35 cellular contexts compared by ENCODE assay signal in the genomic region with DNA sequence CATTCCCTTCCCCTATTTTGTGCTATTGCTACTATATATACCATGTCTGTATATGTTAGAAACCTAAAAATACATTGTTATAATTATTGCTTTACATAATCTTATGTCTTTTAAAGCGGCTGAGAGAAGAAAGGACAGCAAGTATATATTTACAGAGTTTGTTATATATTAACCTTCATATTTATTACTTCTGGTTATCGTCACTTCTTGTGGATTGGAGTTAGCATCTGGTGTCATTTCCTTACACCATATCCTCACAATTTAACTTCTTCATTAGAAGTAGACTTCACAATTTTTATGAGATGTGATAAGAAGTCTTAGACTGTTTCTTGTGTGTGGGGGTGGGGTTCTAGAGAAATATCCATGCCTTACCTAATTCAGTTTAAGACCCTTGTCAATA.
"Had no signal": no experiment of that assay in that cellular context is flagged by ENCODE, and none has a peak within 500 bp of the region (broad histone marks: within the 10 kb centered on the region; RNA-seq: fewer than 3 reads in every experiment).

No MANE protein-coding gene starts in this region.

- H3K9me3 ChIP-seq: adrenal gland, body of pancreas, breast epithelium, esophagus muscularis mucosa, gastrocnemius medialis had no signal

- H3K27me3 Mint-ChIP-seq: activated CD4-positive, alpha-beta memory T cell treated with anti-CD3 and anti-CD28 coated beads for 36 hours; activated CD4-positive, alpha-beta T cell treated with anti-CD3 and anti-CD28 coated beads for 36 hours; activated CD4-positive, alpha-beta T cell treated with anti-CD3 and anti-CD28 coated beads, Interleukin-2, amount 10 ng/mL, durations not matched to agents 24 days and 14 days; activated CD8-positive, alpha-beta memory T cell treated with anti-CD3 and anti-CD28 coated beads, Interleukin-2, amount 10 ng/mL, durations not matched to agents 7 days and 5 days; activated naive CD4-positive, alpha-beta T cell treated with anti-CD3 and anti-CD28 coated beads, Interleukin-2, amount 50 U/mL, for 24 hours; activated naive CD8-positive, alpha-beta T cell treated with anti-CD3 and anti-CD28 coated beads for 36 hours; activated naive CD8-positive, alpha-beta T cell treated with anti-CD3 and anti-CD28 coated beads, Interleukin-2, amount 50 U/mL, for 24 hours; dendritic cell treated with granulocyte-macrophage colony-stimulating factor and Interleukin-4, amounts not matched to agents 40 ng/mL and 50 ng/mL, for 4 days; effector memory CD8-positive, alpha-beta T cell had no signal

- H3K27me3 ChIP-seq: adrenal gland, body of pancreas, cardiac muscle cell, esophagus muscularis mucosa, foreskin keratinocyte, gastrocnemius medialis had no signal

- H3K4me3 ChIP-seq: adrenal gland, body of pancreas, breast epithelium, cardiac muscle cell, coronary artery, esophagus muscularis mucosa, gastrocnemius medialis had no signal

- H3K36me3 Mint-ChIP-seq: activated CD4-positive, alpha-beta memory T cell treated with anti-CD3 and anti-CD28 coated beads for 36 hours; activated CD8-positive, alpha-beta memory T cell treated with anti-CD3 and anti-CD28 coated beads, Interleukin-2, amount 10 ng/mL, durations not matched to agents 7 days and 5 days; activated naive CD4-positive, alpha-beta T cell treated with anti-CD3 and anti-CD28 coated beads, Interleukin-2, amount 50 U/mL, for 24 hours; activated naive CD8-positive, alpha-beta T cell treated with anti-CD3 and anti-CD28 coated beads for 36 hours had no signal

- H3K9me3 Mint-ChIP-seq: activated CD4-positive, alpha-beta memory T cell treated with anti-CD3 and anti-CD28 coated beads for 36 hours; activated naive CD4-positive, alpha-beta T cell treated with anti-CD3 and anti-CD28 coated beads for 36 hours; activated naive CD4-positive, alpha-beta T cell treated with anti-CD3 and anti-CD28 coated beads, Interleukin-2, amount 50 U/mL, for 24 hours; activated naive CD8-positive, alpha-beta T cell treated with anti-CD3 and anti-CD28 coated beads for 36 hours; activated naive CD8-positive, alpha-beta T cell treated with anti-CD3 and anti-CD28 coated beads, Interleukin-2, amount 50 U/mL, for 24 hours; activated T-helper 1 cell treated with anti-CD3 and anti-CD28 coated beads, Interleukin-12 subunit alpha, Interleukin-12 subunit beta, Interleukin-2, Interleukin-4 antibody, amounts not matched to agents 30 ng/mL and 10 ng/mL and 1 ng/mL, durations not matched to agents 14 hours and 24 hours and 36 hours; activated T-helper 2 cell treated with anti-CD3 and anti-CD28 coated beads, Interferon-gamma antibody, Interleukin-2, Interleukin-4, amounts not matched to agents 10 μg/mL and 5 μg/mL and 100 μg/mL, durations not matched to agents 14 hours and 24 hours and 36 hours; dendritic cell treated with granulocyte-macrophage colony-stimulating factor and Interleukin-4, amounts not matched to agents 40 ng/mL and 50 ng/mL, for 4 days; effector memory CD8-positive, alpha-beta T cell had no signal

- H3K27ac ChIP-seq: adrenal gland, body of pancreas, breast epithelium, cardiac muscle cell, coronary artery, esophagus muscularis mucosa, foreskin keratinocyte, gastrocnemius medialis had no signal

- H3K36me3 ChIP-seq: adrenal gland, breast epithelium, cardiac muscle cell, esophagus muscularis mucosa, gastrocnemius medialis had no signal

- ATAC-seq: activated CD4-positive, alpha-beta T cell treated with anti-CD3 and anti-CD28 coated beads for 36 hours; activated CD8-positive, alpha-beta memory T cell treated with anti-CD3 and anti-CD28 coated beads, Interleukin-2, amount 10 ng/mL, durations not matched to agents 7 days and 5 days; activated CD8-positive, alpha-beta T cell treated with anti-CD3 and anti-CD28 coated beads, Interleukin-2, amount 10 ng/mL, durations not matched to agents 7 days and 5 days; activated naive CD8-positive, alpha-beta T cell treated with anti-CD3 and anti-CD28 coated beads, Interleukin-2, amount 50 U/mL, for 24 hours; body of pancreas; effector memory CD8-positive, alpha-beta T cell; foreskin keratinocyte; gastrocnemius medialis had no signal

- H3K4me1 ChIP-seq: breast epithelium, foreskin keratinocyte, gastrocnemius medialis had no signal

- H3K27ac Mint-ChIP-seq: activated CD4-positive, alpha-beta memory T cell treated with anti-CD3 and anti-CD28 coated beads for 36 hours; activated CD4-positive, alpha-beta T cell treated with anti-CD3 and anti-CD28 coated beads for 36 hours; activated CD4-positive, alpha-beta T cell treated with anti-CD3 and anti-CD28 coated beads, Interleukin-2, amount 10 ng/mL, durations not matched to agents 24 days and 14 days; activated CD8-positive, alpha-beta memory T cell treated with anti-CD3 and anti-CD28 coated beads, Interleukin-2, amount 10 ng/mL, durations not matched to agents 7 days and 5 days; activated CD8-positive, alpha-beta T cell treated with anti-CD3 and anti-CD28 coated beads, Interleukin-2, amount 10 ng/mL, durations not matched to agents 7 days and 5 days; activated naive CD4-positive, alpha-beta T cell treated with anti-CD3 and anti-CD28 coated beads for 36 hours; activated naive CD4-positive, alpha-beta T cell treated with anti-CD3 and anti-CD28 coated beads, Interleukin-2, amount 50 U/mL, for 24 hours; activated naive CD8-positive, alpha-beta T cell treated with anti-CD3 and anti-CD28 coated beads for 36 hours; activated naive CD8-positive, alpha-beta T cell treated with anti-CD3 and anti-CD28 coated beads, Interleukin-2, amount 50 U/mL, for 24 hours; activated T-helper 1 cell treated with anti-CD3 and anti-CD28 coated beads, Interleukin-12 subunit alpha, Interleukin-12 subunit beta, Interleukin-2, Interleukin-4 antibody, amounts not matched to agents 30 ng/mL and 10 ng/mL and 1 ng/mL, durations not matched to agents 14 hours and 24 hours and 36 hours; activated T-helper 2 cell treated with anti-CD3 and anti-CD28 coated beads, Interferon-gamma antibody, Interleukin-2, Interleukin-4, amounts not matched to agents 10 μg/mL and 5 μg/mL and 100 μg/mL, durations not matched to agents 14 hours and 24 hours and 36 hours; dendritic cell treated with granulocyte-macrophage colony-stimulating factor and Interleukin-4, amounts not matched to agents 40 ng/mL and 50 ng/mL, for 4 days; effector memory CD8-positive, alpha-beta T cell had no signal

- H3K4me1 Mint-ChIP-seq: activated CD4-positive, alpha-beta T cell treated with anti-CD3 and anti-CD28 coated beads, Interleukin-2, amount 10 ng/mL, durations not matched to agents 24 days and 14 days; activated CD8-positive, alpha-beta memory T cell treated with anti-CD3 and anti-CD28 coated beads, Interleukin-2, amount 10 ng/mL, durations not matched to agents 7 days and 5 days; activated naive CD8-positive, alpha-beta T cell treated with anti-CD3 and anti-CD28 coated beads for 36 hours had no signal

- DNase-seq: activated CD4-positive, alpha-beta memory T cell treated with anti-CD3 and anti-CD28 coated beads for 36 hours; activated CD4-positive, alpha-beta T cell treated with anti-CD3 and anti-CD28 coated beads for 36 hours; activated CD4-positive, alpha-beta T cell treated with anti-CD3 and anti-CD28 coated beads, Interleukin-2, amount 10 ng/mL, durations not matched to agents 24 days and 14 days; activated CD4-positive, CD25-positive, alpha-beta regulatory T cell; activated CD4-positive, CD25-positive, alpha-beta regulatory T cell treated with anti-CD3 and anti-CD28 coated beads, Interleukin-2, amount 50 U/mL, for 72 hours; activated CD8-positive, alpha-beta memory T cell treated with anti-CD3 and anti-CD28 coated beads, Interleukin-2, amount 10 ng/mL, durations not matched to agents 7 days and 5 days; activated CD8-positive, alpha-beta memory T cell treated with anti-CD3 and anti-CD28 coated beads, Interleukin-2, amount 50 U/mL, for 4 hours; activated CD8-positive, alpha-beta T cell treated with anti-CD3 and anti-CD28 coated beads, Interleukin-2, amount 10 ng/mL, durations not matched to agents 7 days and 5 days; activated effector memory CD4-positive, alpha-beta T cell treated with anti-CD3 and anti-CD28 coated beads, Interleukin-2, amount 50 U/mL, for 16 hours; activated naive CD4-positive, alpha-beta T cell treated with anti-CD3 and anti-CD28 coated beads for 36 hours; activated naive CD8-positive, alpha-beta T cell treated with anti-CD3 and anti-CD28 coated beads for 36 hours; activated naive CD8-positive, alpha-beta T cell treated with anti-CD3 and anti-CD28 coated beads, Interleukin-2, amount 50 U/mL, for 24 hours; activated T-cell treated with anti-CD3 and anti-CD28 coated beads, Interleukin-2, amount 50 U/mL, for 1 hour; activated T-cell treated with anti-CD3 and anti-CD28 coated beads, Interleukin-2, amount 50 U/mL, for 48 hours; adrenal gland; amygdala; aorta; body of pancreas; central memory CD4-positive, alpha-beta T cell; cerebellar nuclear complex; effector CD4-positive, alpha-beta T cell; effector memory CD8-positive, alpha-beta T cell; erythroblast; foreskin keratinocyte; gastrocnemius medialis; glutamatergic neuron; T-helper 2 cell had no signal

- H3K4me3 Mint-ChIP-seq: activated CD4-positive, alpha-beta memory T cell treated with anti-CD3 and anti-CD28 coated beads for 36 hours; activated CD4-positive, alpha-beta T cell treated with anti-CD3 and anti-CD28 coated beads for 36 hours; activated CD4-positive, alpha-beta T cell treated with anti-CD3 and anti-CD28 coated beads, Interleukin-2, amount 10 ng/mL, durations not matched to agents 24 days and 14 days; activated CD8-positive, alpha-beta memory T cell treated with anti-CD3 and anti-CD28 coated beads, Interleukin-2, amount 10 ng/mL, durations not matched to agents 7 days and 5 days; activated CD8-positive, alpha-beta T cell treated with anti-CD3 and anti-CD28 coated beads, Interleukin-2, amount 10 ng/mL, durations not matched to agents 7 days and 5 days; activated naive CD4-positive, alpha-beta T cell treated with anti-CD3 and anti-CD28 coated beads for 36 hours; activated naive CD4-positive, alpha-beta T cell treated with anti-CD3 and anti-CD28 coated beads, Interleukin-2, amount 50 U/mL, for 24 hours; activated naive CD8-positive, alpha-beta T cell treated with anti-CD3 and anti-CD28 coated beads for 36 hours; activated naive CD8-positive, alpha-beta T cell treated with anti-CD3 and anti-CD28 coated beads, Interleukin-2, amount 50 U/mL, for 24 hours; activated T-helper 1 cell treated with anti-CD3 and anti-CD28 coated beads, Interleukin-12 subunit alpha, Interleukin-12 subunit beta, Interleukin-2, Interleukin-4 antibody, amounts not matched to agents 30 ng/mL and 10 ng/mL and 1 ng/mL, durations not matched to agents 14 hours and 24 hours and 36 hours; dendritic cell treated with granulocyte-macrophage colony-stimulating factor and Interleukin-4, amounts not matched to agents 40 ng/mL and 50 ng/mL, for 4 days; effector memory CD8-positive, alpha-beta T cell had no signal
